Comparison of ENCODE assay signal across 7 cellular contexts in genomic region chr1:53241828-53242227, GRCh38.
"Had no signal": no experiment of that assay in that cellular context is flagged by ENCODE, and none has a peak within 500 bp of the region (broad histone marks: within the 10 kb centered on the region; RNA-seq: fewer than 3 reads in every experiment).

No MANE protein-coding gene starts in this region.

- ATAC-seq: GM12878 had no signal

- FAIRE-seq: G401.6, GM12878, GM12891, GM12892, GM18507 had no signal

- DNase-seq: GDM1, GF-D8 had no signal

- H3K4me3 ChIP-seq: GM12878 had no signal
